29 cellular contexts compared by ENCODE assay signal in genomic region chr2:235156055-235156454, GRCh38.
"Had no signal": no experiment of that assay in that cellular context is flagged by ENCODE, and none has a peak within 500 bp of the region (broad histone marks: within the 10 kb centered on the region; RNA-seq: fewer than 3 reads in every experiment).

No MANE protein-coding gene starts in this region.

- H3K4me3 Mint-ChIP-seq: stimulated activated effector memory CD8-positive, alpha-beta T cell treated with anti-CD3 and anti-CD28 coated beads, Interleukin-12 subunit alpha, Interleukin-12 subunit beta, amount 100 ng/mL, for 72 hours; stimulated activated memory B cell treated with anti-CD40 and anti-IgM and Interleukin-4, amounts not matched to agents 10 μg/mL and 1 μg/mL and 100 μg/mL, for 72 hours; stimulated activated naive B cell treated with anti-CD40 and anti-IgM and Interleukin-4, amounts not matched to agents 10 μg/mL and 1 μg/mL and 100 μg/mL, for 72 hours; stimulated activated naive CD8-positive, alpha-beta T cell treated with anti-CD3 and anti-CD28 coated beads, Interleukin-15, amount 100 ng/mL, for 72 hours; stimulated activated naive CD8-positive, alpha-beta T cell treated with anti-CD3 and anti-CD28 coated beads, Interleukin-15, Interleukin-2, amounts not matched to agents 100 ng/mL and 50 ng/mL, for 24 hours; type B pancreatic cell had no signal

- FAIRE-seq: urothelium cell line had no signal

- H3K9me3 Mint-ChIP-seq: stimulated activated effector memory CD8-positive, alpha-beta T cell treated with anti-CD3 and anti-CD28 coated beads, Interleukin-12 subunit alpha, Interleukin-12 subunit beta, amount 100 ng/mL, for 72 hours; stimulated activated naive B cell treated with anti-CD40 and anti-IgM and Interleukin-4, amounts not matched to agents 10 μg/mL and 1 μg/mL and 100 μg/mL, for 72 hours; stimulated activated naive CD8-positive, alpha-beta T cell treated with anti-CD3 and anti-CD28 coated beads, Interleukin-15, amount 100 ng/mL, for 72 hours; stimulated activated naive CD8-positive, alpha-beta T cell treated with anti-CD3 and anti-CD28 coated beads, Interleukin-15, Interleukin-2, amounts not matched to agents 100 ng/mL and 50 ng/mL, for 24 hours had no signal

- H3K36me3 Mint-ChIP-seq: stimulated activated effector memory CD8-positive, alpha-beta T cell treated with anti-CD3 and anti-CD28 coated beads, Interleukin-12 subunit alpha, Interleukin-12 subunit beta, amount 100 ng/mL, for 72 hours; stimulated activated memory B cell treated with anti-CD40 and anti-IgM and Interleukin-4, amounts not matched to agents 10 μg/mL and 1 μg/mL and 100 μg/mL, for 72 hours; stimulated activated naive B cell treated with anti-CD40 and anti-IgM and Interleukin-4, amounts not matched to agents 10 μg/mL and 1 μg/mL and 100 μg/mL, for 72 hours; type B pancreatic cell had no signal

- H3K4me1 Mint-ChIP-seq: stimulated activated effector memory CD8-positive, alpha-beta T cell treated with anti-CD3 and anti-CD28 coated beads, Interleukin-12 subunit alpha, Interleukin-12 subunit beta, amount 100 ng/mL, for 72 hours; stimulated activated memory B cell treated with anti-CD40 and anti-IgM and Interleukin-4, amounts not matched to agents 10 μg/mL and 1 μg/mL and 100 μg/mL, for 72 hours; stimulated activated naive B cell treated with anti-CD40 and anti-IgM and Interleukin-4, amounts not matched to agents 10 μg/mL and 1 μg/mL and 100 μg/mL, for 72 hours; stimulated activated naive CD8-positive, alpha-beta T cell treated with anti-CD3 and anti-CD28 coated beads, Interleukin-15, amount 100 ng/mL, for 72 hours had no signal

- H3K4me3 ChIP-seq: stomach, suprapubic skin, testis, thoracic aorta, thyroid gland, tibial artery, tibial nerve, transverse colon, upper lobe of left lung, upper lobe of right lung, uterus, vagina had no signal

- ATAC-seq: stimulated activated effector memory CD8-positive, alpha-beta T cell treated with anti-CD3 and anti-CD28 coated beads, Interleukin-12 subunit alpha, Interleukin-12 subunit beta, amount 100 ng/mL, for 72 hours; stimulated activated naive B cell treated with anti-CD40 and anti-IgM and Interleukin-4, amounts not matched to agents 10 μg/mL and 1 μg/mL and 100 μg/mL, for 72 hours; stimulated activated naive CD8-positive, alpha-beta T cell treated with anti-CD3 and anti-CD28 coated beads, Interleukin-15, amount 100 ng/mL, for 72 hours; stimulated activated naive CD8-positive, alpha-beta T cell treated with anti-CD3 and anti-CD28 coated beads, Interleukin-15, Interleukin-2, amounts not matched to agents 100 U/mL and 50 U/mL, for 24 hours; upper lobe of right lung had no signal

- H3K36me3 ChIP-seq: stomach, suprapubic skin, thoracic aorta, thyroid gland, tibial artery, tibial nerve, transverse colon, upper lobe of left lung, upper lobe of right lung, uterus, vagina had no signal

- H3K27ac Mint-ChIP-seq: stimulated activated effector memory CD8-positive, alpha-beta T cell treated with anti-CD3 and anti-CD28 coated beads, Interleukin-12 subunit alpha, Interleukin-12 subunit beta, amount 100 ng/mL, for 72 hours; stimulated activated memory B cell treated with anti-CD40 and anti-IgM and Interleukin-4, amounts not matched to agents 10 μg/mL and 1 μg/mL and 100 μg/mL, for 72 hours; stimulated activated naive B cell treated with anti-CD40 and anti-IgM and Interleukin-4, amounts not matched to agents 10 μg/mL and 1 μg/mL and 100 μg/mL, for 72 hours; stimulated activated naive CD8-positive, alpha-beta T cell treated with anti-CD3 and anti-CD28 coated beads, Interleukin-15, amount 100 ng/mL, for 72 hours; stimulated activated naive CD8-positive, alpha-beta T cell treated with anti-CD3 and anti-CD28 coated beads, Interleukin-15, Interleukin-2, amounts not matched to agents 100 ng/mL and 50 ng/mL, for 24 hours; type B pancreatic cell had no signal

- H3K4me1 ChIP-seq: stomach, suprapubic skin, testis, tibial artery, tibial nerve, upper lobe of left lung, upper lobe of right lung, uterus, vagina had no signal

- H3K9me3 ChIP-seq: suprapubic skin, testis, thoracic aorta, thyroid gland, tibial artery, tibial nerve, transverse colon, upper lobe of left lung, upper lobe of right lung, uterus, vagina had no signal

- H3K27me3 ChIP-seq: testis, thyroid gland, tibial nerve, transverse colon, upper lobe of left lung, upper lobe of right lung, uterus, vagina had no signal

- DNase-seq: stimulated activated CD4-positive, alpha-beta T cell treated with anti-CD3 and anti-CD28 coated beads, Interleukin-2, amount 100 ng/mL, for 48 hours; stimulated activated CD4-positive, alpha-beta T cell treated with anti-CD3 and anti-CD28 coated beads, Interleukin-4, amount 100 ng/mL, for 1 hour; stimulated activated CD4-positive, alpha-beta T cell treated with anti-CD3 and anti-CD28 coated beads, Interleukin-4, amount 100 ng/mL, for 24 hours; stimulated activated CD4-positive, alpha-beta T cell treated with anti-CD3 and anti-CD28 coated beads, Interleukin-4, amount 100 ng/mL, for 4 hours; stimulated activated CD8-positive, alpha-beta memory T cell treated with anti-CD3 and anti-CD28 coated beads, Interleukin-4, amount 100 ng/mL, for 48 hours; stimulated activated naive B cell treated with anti-CD40 and anti-IgM and Interleukin-4, amounts not matched to agents 10 μg/mL and 1 μg/mL and 100 μg/mL, for 72 hours; stimulated activated naive CD4-positive, alpha-beta T cell; stimulated activated naive CD4-positive, alpha-beta T cell treated with Interleukin-2 at 50 U/mL for 16 hours; stimulated activated naive CD8-positive, alpha-beta T cell treated with anti-CD3 and anti-CD28 coated beads, Interleukin-15, amount 100 ng/mL, for 72 hours; stimulated activated naive CD8-positive, alpha-beta T cell treated with anti-CD3 and anti-CD28 coated beads, Interleukin-15, Interleukin-2, amounts not matched to agents 100 U/mL and 50 U/mL, for 24 hours; stomach; substantia nigra; testis; thyroid gland; tibial artery; transverse colon; trophoblast cell; upper lobe of left lung; upper lobe of right lung; uterus had no signal

- H3K27ac ChIP-seq: stomach, suprapubic skin, testis, thoracic aorta, thyroid gland, tibial artery, tibial nerve, transverse colon, upper lobe of left lung, upper lobe of right lung, uterus, vagina had no signal
